Comparison of ENCODE assay signal across 8 cellular contexts in the genomic region with DNA sequence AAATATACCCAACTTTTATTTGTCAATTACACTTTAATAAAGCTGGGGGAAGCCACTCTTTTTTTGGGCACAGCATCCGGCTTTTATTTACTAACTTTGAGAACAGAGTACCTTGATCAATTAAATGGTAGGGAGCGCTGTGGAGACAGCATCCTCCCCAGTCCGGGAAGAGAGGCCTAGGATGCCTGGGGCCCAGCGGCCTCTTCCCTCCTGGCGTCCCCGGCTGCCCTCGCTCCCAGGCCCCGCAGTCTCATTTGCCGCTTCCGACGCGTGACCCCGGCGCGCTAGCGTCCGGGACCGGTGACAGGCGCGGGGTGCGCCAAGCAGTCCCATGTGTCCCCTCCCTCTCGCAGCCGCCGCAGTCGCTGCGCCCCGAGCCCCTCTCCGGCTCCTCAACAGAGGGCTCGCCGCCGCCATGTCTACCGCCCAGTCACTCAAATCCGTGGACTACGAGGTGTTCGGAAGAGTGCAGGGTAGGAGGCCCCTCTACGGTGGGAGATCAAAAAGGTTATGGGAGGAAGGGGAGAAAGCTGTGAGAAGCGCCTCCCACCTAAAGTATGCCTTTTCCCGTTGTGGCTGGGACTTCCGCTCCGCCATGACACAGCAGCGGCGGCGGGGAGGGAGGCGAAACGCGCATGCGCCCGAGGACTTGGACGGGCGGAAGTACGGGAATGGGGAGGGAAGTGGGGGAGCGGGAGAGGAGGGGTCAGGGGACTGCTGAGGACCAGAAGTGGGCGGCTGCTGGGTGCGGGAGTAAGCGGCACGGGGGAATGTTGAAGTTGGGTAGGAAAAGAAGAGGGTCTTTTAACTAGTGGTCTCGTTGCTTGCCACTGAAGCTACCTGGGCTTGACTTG. TPM values are rescaled to one million over a fixed set of nuclear protein-coding genes. Genes with fewer than 3 reads are reported as not detected.
A peak's percentile ranks its signal among the peaks of the same experiment; 100 is the strongest.
DNase-seq lines count a peak whose midpoint lies in the region; ATAC-seq, FAIRE-seq and TF ChIP-seq lines count a peak whose summit lies in the region.

A gene (plus strand): TSS at position 332 of the 854 bp plus-strand sequence.

- H3K79me2 ChIP-seq in HepG2 (ENCODE audit: insufficient read depth, low read length) = peaks cover 7% of the 10 kb centered on the region

- under 1% methylated on average over 46 of the region's 57 CpGs for WGBS in HepG2 (ENCODE audit: low lambda C conversion rate)

- H3K9me3 ChIP-seq in CD4-positive, CD25-positive, alpha-beta regulatory T cell (ENCODE audit: control insufficient read depth in 2 of 2, low read length in 2 of 2) = no peaks in the 10 kb centered on the region
- H3K9me3 ChIP-seq in HepG2 (ENCODE audit: low read length) = no peaks in the 10 kb centered on the region

- intact Hi-C loops in dendritic cell treated with granulocyte-macrophage colony-stimulating factor and Interleukin-4, amounts not matched to agents 40 ng/mL and 50 ng/mL, for 4 days (cut with micrococcal nuclease) = loop anchor here (2.0 to 10.0 kb wide), 4 partner anchors 145 to 1579 kb away; a partner anchor contains a TSS
- intact Hi-C loops in HepG2 (cut with micrococcal nuclease; ENCODE audit: unreplicated experiment) = loop anchor here (2.0 kb wide), 2 partner anchors 341 to 387 kb away; a partner anchor contains a TSS

- H3K36me3 Mint-ChIP-seq in CD4-positive, CD25-positive, alpha-beta regulatory T cell = peaks cover 16% of the 10 kb centered on the region
- peaks cover 19% of the 10 kb centered on the region for H3K36me3 Mint-ChIP-seq in dendritic cell treated with granulocyte-macrophage colony-stimulating factor and Interleukin-4, amounts not matched to agents 40 ng/mL and 50 ng/mL, for 4 days (ENCODE audit: low read depth)

- peaks cover 7% of the 10 kb centered on the region for H3K27me3 Mint-ChIP-seq in CD4-positive, CD25-positive, alpha-beta regulatory T cell
- H3K27me3 Mint-ChIP-seq in dendritic cell treated with granulocyte-macrophage colony-stimulating factor and Interleukin-4, amounts not matched to agents 40 ng/mL and 50 ng/mL, for 4 days = peaks cover 2% of the 10 kb centered on the region

- no peaks in the 10 kb centered on the region for H3K27me3 ChIP-seq in CD4-positive, CD25-positive, alpha-beta regulatory T cell (ENCODE audit: control insufficient read depth, insufficient read depth, low read length)
- no peaks in the 10 kb centered on the region for H3K27me3 ChIP-seq in HepG2 (ENCODE audit: control insufficient read depth in 1 of 2, insufficient read depth in 2 of 2, low read length in 2 of 2)

- peak; percentile 94 to 98 for TF ChIP-seq POLR2A in HepG2 (IDR thresholded peaks at IDR 0.05; ENCODE audit: insufficient read depth in 1 of 2, low read depth in 2 of 2, low read length in 2 of 2)

- peak within 1 kb of the TSS; percentile 94 for H3K9ac ChIP-seq in HepG2 (ENCODE audit: insufficient read depth, low read depth, low read length)

- peak within 1 kb of the TSS; percentile 88 for H3K4me3 ChIP-seq in CD4-positive, CD25-positive, alpha-beta regulatory T cell (ENCODE audit: low read depth, low read length)
- H3K4me3 ChIP-seq in HepG2 (replicated peaks in 1 of 3; ENCODE audit: insufficient read depth in 1 of 3, low read depth in 2 of 3, low read length in 3 of 3) = peak within 1 kb of the TSS; percentile 73 to 78 (median 75)

- H3K4me3 Mint-ChIP-seq in CD4-positive, CD25-positive, alpha-beta regulatory T cell = peak within 1 kb of the TSS; percentile 84 to 97 (median 96)
- peak within 1 kb of the TSS; percentile 83 for H3K4me3 Mint-ChIP-seq in dendritic cell treated with granulocyte-macrophage colony-stimulating factor and Interleukin-4, amounts not matched to agents 40 ng/mL and 50 ng/mL, for 4 days

- peak; percentile 60 for TF ChIP-seq CTCF in HepG2 (CRISPR knock-in tag; IDR thresholded peaks at IDR 0.05)

- peak; percentile 81 to 93 (median 85) for DNase-seq in CD4-positive, CD25-positive, alpha-beta regulatory T cell
- DNase-seq in NCI-H748 treated with DMSO at 0.1 percent for 48 hours (lab: John Stamatoyannopoulos, UW) = peak; percentile 80
- peak; percentile 87 for DNase-seq in activated CD4-positive, alpha-beta T cell treated with anti-CD3 and anti-CD28 coated beads, Interleukin-2, amount 50 U/mL, for 1 hour
- peak; percentile 96 for DNase-seq in HepG2 (ENCODE audit: low spot score)
- DNase-seq in stimulated activated CD4-positive, alpha-beta T cell treated with anti-CD3 and anti-CD28 coated beads, Interleukin-2, amount 100 ng/mL, for 48 hours = peak; percentile 91 to 92

- TSS peak; percentile 93 for BruUV-seq in HepG2 (replicated peaks; lab: Mats Ljungman, UMichigan)

- peak; percentile 77 to 81 for ATAC-seq in CD4-positive, CD25-positive, alpha-beta regulatory T cell (ENCODE audit: low read depth in 2 of 2)
- ATAC-seq in GM19397 (IDR thresholded peaks at IDR 0.05; ENCODE audit: unreplicated experiment) (peak; percentile 83), HG03565 (IDR thresholded peaks at IDR 0.05; ENCODE audit: unreplicated experiment) (peak; percentile 72), HepG2 (peak; percentile 94)

- FAIRE-seq in HepG2 (lab: Jason Lieb, UNC) = peak; percentile 90

- no peaks in the 10 kb centered on the region for H4K20me1 ChIP-seq in HepG2 (ENCODE audit: insufficient read depth, low read length)

- no peaks in the 10 kb centered on the region for H3K4me1 ChIP-seq in CD4-positive, CD25-positive, alpha-beta regulatory T cell (ENCODE audit: control insufficient read depth, insufficient read depth, low read length, poor library complexity, severe bottlenecking)
- H3K4me1 ChIP-seq in HepG2 (ENCODE audit: insufficient read depth, low read length) = peaks cover 18% of the 10 kb centered on the region

- H3K9me3 Mint-ChIP-seq in CD4-positive, CD25-positive, alpha-beta regulatory T cell = peaks cover 0 to 9% (median 0%) of the 10 kb centered on the region in 7 donors
- H3K9me3 Mint-ChIP-seq in dendritic cell treated with granulocyte-macrophage colony-stimulating factor and Interleukin-4, amounts not matched to agents 40 ng/mL and 50 ng/mL, for 4 days = peaks cover 24% of the 10 kb centered on the region

- peaks cover 9 to 23% (median 13%) of the 10 kb centered on the region in 4 donors for H3K4me1 Mint-ChIP-seq in CD4-positive, CD25-positive, alpha-beta regulatory T cell
- peaks cover 7% of the 10 kb centered on the region for H3K4me1 Mint-ChIP-seq in dendritic cell treated with granulocyte-macrophage colony-stimulating factor and Interleukin-4, amounts not matched to agents 40 ng/mL and 50 ng/mL, for 4 days (ENCODE audit: low read depth)

- no peaks in the 10 kb centered on the region for H3K36me3 ChIP-seq in CD4-positive, CD25-positive, alpha-beta regulatory T cell (ENCODE audit: control insufficient read depth, insufficient read depth, low read length)
- H3K36me3 ChIP-seq in HepG2 (replicated peaks in 1 of 2; ENCODE audit: control insufficient read depth in 1 of 2, insufficient read depth in 2 of 2, low read length in 2 of 2) = no peaks in the 10 kb centered on the region

- CTCF ChIA-PET in HepG2 (lab: Yijun Ruan, JAX; ENCODE audit: low intra/inter-chr PET ratio, low total read pairs) = no interaction called here

- TF ChIP-seq RAD21 in HepG2 (CRISPR knock-in tag; IDR thresholded peaks at IDR 0.05) = peak; percentile 61

- in situ Hi-C loops in HepG2 (cut with HindIII; ENCODE audit: extremely low pct_ligation_motif_present, low pct_unique_long_range_greater_than_20kb) = loop anchor here (10.0 kb wide), 1 partner anchor 599 kb away; no protein-coding TSS in a partner anchor

- H3K27ac Mint-ChIP-seq in CD4-positive, CD25-positive, alpha-beta regulatory T cell = peak within 1 kb of the TSS; percentile 98 to 99 (median 98)
- peak within 1 kb of the TSS; percentile 100 for H3K27ac Mint-ChIP-seq in dendritic cell treated with granulocyte-macrophage colony-stimulating factor and Interleukin-4, amounts not matched to agents 40 ng/mL and 50 ng/mL, for 4 days

- POLR2A ChIA-PET in HepG2 (lab: Yijun Ruan, JAX) = interaction anchor here (0.6 to 1.9 kb wide), 8 partner anchors 9 to 146 kb away, joined by 3 to 9 read pairs (median 3); a partner anchor contains a TSS

- peak within 1 kb of the TSS; percentile 82 for H3K4me2 ChIP-seq in HepG2 (ENCODE audit: low read depth, low read length)

- peak within 1 kb of the TSS; percentile 95 for H3K27ac ChIP-seq in CD4-positive, CD25-positive, alpha-beta regulatory T cell (ENCODE audit: insufficient read depth, low read length, poor library complexity, severe bottlenecking)
- peak within 1 kb of the TSS; percentile 94 for H3K27ac ChIP-seq in HepG2 (ENCODE audit: extremely low read length, insufficient read depth, low read length)

- TF ChIP-seq EP300 in HepG2 (IDR thresholded peaks at IDR 0.05; ENCODE audit: low read depth in 2 of 2, low read length in 2 of 2) (0 out of 4 replicates have a peak, but pooled peaks of 1 of the 2 experiments have one; percentile 10), HepG2 (CRISPR knock-in tag; IDR thresholded peaks at IDR 0.05; ENCODE audit: borderline replicate concordance) (no peak; the same call in none of the 2 replicates)

- H2AFZ ChIP-seq in HepG2 (ENCODE audit: low read length) = peak within 1 kb of the TSS; percentile 23

RNA-seq across cellular contexts. Expression of the gene that starts here (rescaled TPM):
- 10.6 TPM for total RNA-seq in CD4-positive, CD25-positive, alpha-beta regulatory T cell
- polyA plus RNA-seq in CD4-positive, CD25-positive, alpha-beta regulatory T cell = 10 to 100 TPM; 12.7 to 17.3 (median 13.6) TPM
- 12.3 and 16.2 TPM in 2 replicates for total RNA-seq in HepG2 (2016; rRNA removed; fragmentation: Illumina TruSeq; extraction: Trizol)
- total RNA-seq in HepG2 (2016; cell fraction: cytosol; rRNA removed; fragmentation: Illumina TruSeq; extraction: Trizol; ENCODE audit: low read depth) = 16.7 and 22.4 TPM in 2 replicates
- 12.7 and 14.1 TPM in 2 replicates for total RNA-seq in HepG2 (2016; cell fraction: insoluble cytoplasmic fraction; rRNA removed; fragmentation: Illumina TruSeq; extraction: Trizol)
- total RNA-seq in HepG2 (2016; cell fraction: membrane; rRNA removed; fragmentation: Illumina TruSeq; extraction: Trizol) = 19.5 and 23.4 TPM in 2 replicates
- 10.0 TPM in 2 replicates for total RNA-seq in HepG2 (2016; cell fraction: nucleus; rRNA removed; fragmentation: Illumina TruSeq; extraction: Trizol)
- polyA plus RNA-seq in HepG2 (2011; rRNA removed) = 10.9 and 12.7 TPM in 2 replicates
- 12.4 and 13.2 TPM in 2 replicates for polyA plus RNA-seq in HepG2 (2011; cell fraction: cytosol; rRNA removed)
- 6.9 and 8.0 TPM in 2 replicates for polyA plus RNA-seq in HepG2 (2011; cell fraction: nucleus; rRNA removed)
- 13.1 and 13.2 TPM in 2 replicates for polyA plus RNA-seq in HepG2 (2012)
- polyA plus RNA-seq in HepG2 (2016; cell fraction: cytosol; fragmentation: Illumina TruSeq; extraction: Trizol; ENCODE audit: low read depth) = 24.2 and 34.3 TPM in 2 replicates
- polyA plus RNA-seq in HepG2 (2016; cell fraction: insoluble cytoplasmic fraction; fragmentation: Illumina TruSeq; extraction: Trizol; ENCODE audit: low read depth) = 20.0 and 20.4 TPM in 2 replicates
- 23.2 and 26.0 TPM in 2 replicates for polyA plus RNA-seq in HepG2 (2016; cell fraction: membrane; fragmentation: Illumina TruSeq; extraction: Trizol; ENCODE audit: low read depth)
- polyA plus RNA-seq in HepG2 (2016; cell fraction: nucleus; fragmentation: Illumina TruSeq; extraction: Trizol; ENCODE audit: insufficient read depth, low read depth) = 13.3 and 15.2 TPM in 2 replicates
- 1.3 and 12.1 TPM in 2 replicates for polyA minus RNA-seq in HepG2 (2011; rRNA and poly(A)+ RNA removed; ENCODE audit: low replicate concordance)
- polyA minus RNA-seq in HepG2 (2011; cell fraction: cytosol; rRNA and poly(A)+ RNA removed) = 5.1 and 7.8 TPM in 2 replicates
- polyA minus RNA-seq in HepG2 (2011; cell fraction: nucleus; rRNA and poly(A)+ RNA removed) = 17.8 and 22.0 TPM in 2 replicates

Comparison
In these comparisons a context has a peak if more than half of its experiments do, and no peak if none do; other contexts are left out.
1. Peak in every context shown above with its lines: DNase-seq, ATAC-seq, H3K4me3 ChIP-seq and H3K27ac ChIP-seq.